Comparison of ENCODE assay signal across 8 cellular contexts in genomic region chr19:9820043-9820442, GRCh38. TPM values are rescaled to one million over a fixed set of nuclear protein-coding genes. Genes with fewer than 3 reads are reported as not detected.
DNase-seq lines count a peak whose midpoint lies in the region; ATAC-seq lines count a peak whose summit lies in the region.
"Not testable (repeated sequence)": the region's sequence is repeated elsewhere in the genome, so short reads cannot be mapped to it uniquely, and the experiment has no call there.

No MANE protein-coding gene starts in this region.

- not testable (repeated sequence) for H3K27me3 ChIP-seq in BLaER1 treated with 17β-estradiol and CSF1 and Interleukin-3, amounts not matched to agents 10 nM and 100 nM; endocrine pancreas (ENCODE audit: control insufficient read depth, insufficient read depth, low read length); neuron (ENCODE audit: insufficient read depth, low read length)

- H3K4me1 ChIP-seq in BLaER1 treated with 17β-estradiol and CSF1 and Interleukin-3, amounts not matched to agents 10 nM and 100 nM, result peaks cover 21 to 41% (median 35%) of the 10 kb centered on the region in 10 experiments
- H3K4me1 ChIP-seq in endocrine pancreas (ENCODE audit: control insufficient read depth, insufficient read depth, low read length), result not testable (repeated sequence)
- peaks cover 15% of the 10 kb centered on the region for H3K4me1 ChIP-seq in neuron (ENCODE audit: insufficient read depth, low read length)

- H3K4me3 ChIP-seq in BLaER1 treated with 17β-estradiol and CSF1 and Interleukin-3, amounts not matched to agents 10 nM and 100 nM, result peak overlapping the region; percentile 37 to 63 (median 54); a peak in 17 of 20 replicates
- peak overlapping the region; percentile 60 for H3K4me3 ChIP-seq in Jurkat, Clone E6-1 (ENCODE audit: low read length)
- H3K4me3 ChIP-seq in endocrine pancreas (ENCODE audit: control insufficient read depth, insufficient read depth, low read length), result peak overlapping the region; percentile 59
- H3K4me3 ChIP-seq in neuron (ENCODE audit: low read length), result peak overlapping the region; percentile 88

- not testable (repeated sequence) for DNase-seq in Jurkat, Clone E6-1 (ENCODE audit: low read depth, low spot score); immature natural killer cell; substantia nigra (lab: John Stamatoyannopoulos, UW)
- peak; percentile 37 for DNase-seq in activated naive CD8-positive, alpha-beta T cell treated with anti-CD3 and anti-CD28 coated beads, Interleukin-2, amount 10 ng/mL, durations not matched to agents 7 days and 5 days

- not testable (repeated sequence) for ATAC-seq in activated naive CD8-positive, alpha-beta T cell treated with anti-CD3 and anti-CD28 coated beads, Interleukin-2, amount 10 ng/mL, durations not matched to agents 7 days and 5 days (ENCODE audit: low read depth)

- peaks cover 17 to 49% (median 36%) of the 10 kb centered on the region in 11 experiments for H3K36me3 ChIP-seq in BLaER1 treated with 17β-estradiol and CSF1 and Interleukin-3, amounts not matched to agents 10 nM and 100 nM
- not testable (repeated sequence) for H3K36me3 ChIP-seq in endocrine pancreas (ENCODE audit: control insufficient read depth, insufficient read depth, low read length); neuron (ENCODE audit: insufficient read depth, low read length)

- peak overlapping the region; percentile 89 for H3K27ac Mint-ChIP-seq in T-helper 1 cell treated with Interleukin-12 subunit alpha and Interleukin-12 subunit beta and Interleukin-4 antibody, amounts not matched to agents 30 μg/mL and 1 μg/mL, for 36 hours
- H3K27ac Mint-ChIP-seq in activated naive CD8-positive, alpha-beta T cell treated with anti-CD3 and anti-CD28 coated beads, Interleukin-2, amount 10 ng/mL, durations not matched to agents 7 days and 5 days, result peak overlapping the region; percentile 96
- H3K27ac Mint-ChIP-seq in immature natural killer cell, result peak overlapping the region; percentile 30 to 95 (median 89)

- POLR2A ChIA-PET in activated naive CD8-positive, alpha-beta T cell treated with anti-CD3 and anti-CD28 coated beads, Interleukin-2, amount 10 ng/mL, durations not matched to agents 7 days and 5 days (lab: Charles Lee), result interaction anchor here (2.0 kb wide), 1 partner anchor 26 kb away, joined by 5 read pairs; no protein-coding TSS in a partner anchor

- peak overlapping the region; percentile 47 to 84 (median 78) for H3K4me2 ChIP-seq in BLaER1 treated with 17β-estradiol and CSF1 and Interleukin-3, amounts not matched to agents 10 nM and 100 nM

- H3K27me3 Mint-ChIP-seq in T-helper 1 cell treated with Interleukin-12 subunit alpha and Interleukin-12 subunit beta and Interleukin-4 antibody, amounts not matched to agents 30 μg/mL and 1 μg/mL, for 36 hours (ENCODE audit: low read depth); activated naive CD8-positive, alpha-beta T cell treated with anti-CD3 and anti-CD28 coated beads, Interleukin-2, amount 10 ng/mL, durations not matched to agents 7 days and 5 days; immature natural killer cell (ENCODE audit: low read depth in 3 of 3): not testable (repeated sequence)

- peaks cover 0 to 38% (median 9%) of the 10 kb centered on the region in 11 experiments; a peak in 10 of 22 replicates for H4K20me1 ChIP-seq in BLaER1 treated with 17β-estradiol and CSF1 and Interleukin-3, amounts not matched to agents 10 nM and 100 nM

- peak overlapping the region; percentile 87 for H3K4me3 Mint-ChIP-seq in T-helper 1 cell treated with Interleukin-12 subunit alpha and Interleukin-12 subunit beta and Interleukin-4 antibody, amounts not matched to agents 30 μg/mL and 1 μg/mL, for 36 hours
- peak overlapping the region; percentile 90 for H3K4me3 Mint-ChIP-seq in activated naive CD8-positive, alpha-beta T cell treated with anti-CD3 and anti-CD28 coated beads, Interleukin-2, amount 10 ng/mL, durations not matched to agents 7 days and 5 days
- peak overlapping the region in 3 of 5 donors; percentile 89 to 93 (median 89) for H3K4me3 Mint-ChIP-seq in immature natural killer cell

- H3K36me3 Mint-ChIP-seq in T-helper 1 cell treated with Interleukin-12 subunit alpha and Interleukin-12 subunit beta and Interleukin-4 antibody, amounts not matched to agents 30 μg/mL and 1 μg/mL, for 36 hours (ENCODE audit: low read depth), result peaks cover 11% of the 10 kb centered on the region
- H3K36me3 Mint-ChIP-seq in activated naive CD8-positive, alpha-beta T cell treated with anti-CD3 and anti-CD28 coated beads, Interleukin-2, amount 10 ng/mL, durations not matched to agents 7 days and 5 days, result peaks cover 20% of the 10 kb centered on the region
- not testable (repeated sequence) for H3K36me3 Mint-ChIP-seq in immature natural killer cell

- H3K9me3 ChIP-seq in BLaER1 treated with 17β-estradiol and CSF1 and Interleukin-3, amounts not matched to agents 10 nM and 100 nM (replicated peaks in 1 of 11), result peaks cover 13 to 24% (median 22%) of the 10 kb centered on the region in 11 experiments
- H3K9me3 ChIP-seq in endocrine pancreas (ENCODE audit: control insufficient read depth, low read length); neuron (ENCODE audit: low read length): not testable (repeated sequence)

- H3K9me3 Mint-ChIP-seq in T-helper 1 cell treated with Interleukin-12 subunit alpha and Interleukin-12 subunit beta and Interleukin-4 antibody, amounts not matched to agents 30 μg/mL and 1 μg/mL, for 36 hours; activated naive CD8-positive, alpha-beta T cell treated with anti-CD3 and anti-CD28 coated beads, Interleukin-2, amount 10 ng/mL, durations not matched to agents 7 days and 5 days; immature natural killer cell: not testable (repeated sequence)

- H3K9ac ChIP-seq in BLaER1 treated with 17β-estradiol and CSF1 and Interleukin-3, amounts not matched to agents 10 nM and 100 nM, result peak overlapping the region in 8 of 11 experiments; percentile 37 to 73 (median 54); a peak in 12 of 22 replicates
- H3K9ac ChIP-seq in endocrine pancreas (ENCODE audit: control insufficient read depth, insufficient read depth, low read length), result not testable (repeated sequence)

- H3K27ac ChIP-seq in BLaER1 treated with 17β-estradiol and CSF1 and Interleukin-3, amounts not matched to agents 10 nM and 100 nM, result peak overlapping the region in 8 of 11 experiments; percentile 25 to 61 (median 48); a peak in 15 of 22 replicates
- peak overlapping the region; percentile 96 for H3K27ac ChIP-seq in substantia nigra (ENCODE audit: low read depth, low read length, poor library complexity, severe bottlenecking)

- H2AFZ ChIP-seq in neuron (ENCODE audit: low read depth, low read length), result not testable (repeated sequence)

- peaks cover 19% of the 10 kb centered on the region for H3K4me1 Mint-ChIP-seq in T-helper 1 cell treated with Interleukin-12 subunit alpha and Interleukin-12 subunit beta and Interleukin-4 antibody, amounts not matched to agents 30 μg/mL and 1 μg/mL, for 36 hours (ENCODE audit: low read depth)
- H3K4me1 Mint-ChIP-seq in activated naive CD8-positive, alpha-beta T cell treated with anti-CD3 and anti-CD28 coated beads, Interleukin-2, amount 10 ng/mL, durations not matched to agents 7 days and 5 days, result peaks cover 23% of the 10 kb centered on the region
- H3K4me1 Mint-ChIP-seq in immature natural killer cell, result peaks cover 34 to 37% of the 10 kb centered on the region in 2 donors

RNA-seq across cellular contexts. Expression of gene FBXL12, which starts 1.2 kb away (rescaled TPM):
- 22.3 TPM for polyA plus RNA-seq in Jurkat, Clone E6-1 (2012; ENCODE audit: insufficient read depth, insufficient read length)
- total RNA-seq in activated naive CD8-positive, alpha-beta T cell treated with anti-CD3 and anti-CD28 coated beads, Interleukin-2, amount 10 ng/mL, durations not matched to agents 7 days and 5 days, result 10 to 100 TPM; 33.9 to 37.0 TPM
- 10 to 100 TPM; 12.2 to 17.2 (median 14.2) TPM for polyA plus RNA-seq in immature natural killer cell

RNA-seq across cellular contexts. Expression of gene UBL5, which starts 7.7 kb away (rescaled TPM):
- 803 TPM for polyA plus RNA-seq in Jurkat, Clone E6-1 (2012; ENCODE audit: insufficient read depth, insufficient read length)
- 100 to 1,000 TPM; 310 to 340 TPM for total RNA-seq in activated naive CD8-positive, alpha-beta T cell treated with anti-CD3 and anti-CD28 coated beads, Interleukin-2, amount 10 ng/mL, durations not matched to agents 7 days and 5 days
- 1,000 to 10,000 TPM in 1 of 3 donors, 100 to 1,000 TPM in 2; 610 to 1,222 (median 775) TPM for polyA plus RNA-seq in immature natural killer cell

RNA-seq across cellular contexts. Expression of gene PIN1, which starts 15.1 kb away (rescaled TPM):
- polyA plus RNA-seq in Jurkat, Clone E6-1 (2012; ENCODE audit: insufficient read depth, insufficient read length), result 198 TPM
- total RNA-seq in activated naive CD8-positive, alpha-beta T cell treated with anti-CD3 and anti-CD28 coated beads, Interleukin-2, amount 10 ng/mL, durations not matched to agents 7 days and 5 days, result 100 to 1,000 TPM in 1 of 2 experiments, 10 to 100 TPM in 1; 95.1 to 101 TPM
- polyA plus RNA-seq in immature natural killer cell, result 100 to 1,000 TPM; 143 to 227 (median 183) TPM

RNA-seq across cellular contexts. Expression of gene ZNF846, which starts 51.5 kb away (rescaled TPM):
- not detected for polyA plus RNA-seq in Jurkat, Clone E6-1 (2012; ENCODE audit: insufficient read depth, insufficient read length)
- total RNA-seq in activated naive CD8-positive, alpha-beta T cell treated with anti-CD3 and anti-CD28 coated beads, Interleukin-2, amount 10 ng/mL, durations not matched to agents 7 days and 5 days, result 10 to 100 TPM; 17.9 to 21.1 TPM
- 1 to 10 TPM; 4.5 to 7.4 (median 6.1) TPM for polyA plus RNA-seq in immature natural killer cell
